In genomic region chr16:78761427-78761826, GRCh38 we compare ENCODE assay signal across 12 cellular contexts.
DNase-seq lines count a peak whose midpoint lies in the region; ATAC-seq and TF ChIP-seq lines count a peak whose summit lies in the region.
"Had no signal": no experiment of that assay in that cellular context is flagged by ENCODE, and none has a peak within 500 bp of the region (broad histone marks: within the 10 kb centered on the region; RNA-seq: fewer than 3 reads in every experiment).

No MANE protein-coding gene starts in this region.

- no peak for TF ChIP-seq CTCF in GM10266 (IDR thresholded peaks at IDR 0.05; ENCODE audit: control insufficient read depth, insufficient read depth, low read depth, missing control alignments)
- TF ChIP-seq CTCF in thyroid gland (IDR thresholded peaks at IDR 0.05): no peak
- no peak for TF ChIP-seq CTCF in nephron progenitor cell (IDR thresholded peaks at IDR 0.05)
- TF ChIP-seq CTCF in esophagus muscularis mucosa (IDR thresholded peaks at IDR 0.05): no peak

- no peaks in the 10 kb centered on the region for H3K36me3 Mint-ChIP-seq in nephron progenitor cell (ENCODE audit: low read depth)
- H3K36me3 Mint-ChIP-seq: IgD-negative memory B cell had no signal

- H3K36me3 ChIP-seq in thyroid gland (no peaks in the 10 kb centered on the region), esophagus muscularis mucosa (no peaks in the 10 kb centered on the region)

- H3K4me1 Mint-ChIP-seq in nephron progenitor cell: peaks cover 9% of the 10 kb centered on the region
- H3K4me1 Mint-ChIP-seq: neural crest cell had no signal

- TF ChIP-seq EP300 in esophagus muscularis mucosa (IDR thresholded peaks at IDR 0.05): no peak

- intact Hi-C loops in thyroid gland (cut with DNase I): no loop called here
- intact Hi-C loops in esophagus muscularis mucosa (cut with DNase I): loop anchor here (5.0 kb wide), 1 partner anchor 254 kb away; no protein-coding TSS in a partner anchor

- H3K4me1 ChIP-seq in thyroid gland: peaks cover 0 to 5% of the 10 kb centered on the region in 2 donors
- peaks cover 0 to 10% (median 1%) of the 10 kb centered on the region in 4 donors for H3K4me1 ChIP-seq in esophagus muscularis mucosa

- DNase-seq in GM10266 (ENCODE audit: extremely low spot score) (peak; percentile 18), thyroid gland (no peak), nephron progenitor cell (no peak), esophagus muscularis mucosa (ENCODE audit: extremely low spot score) (no peak), erythroblast (lab: John Stamatoyannopoulos, UW) (no peak)
- DNase-seq: NCI-H526 treated with DMSO at 0.1 percent for 48 hours had no signal

- H3K4me3 Mint-ChIP-seq in nephron progenitor cell: no peak overlapping the region
- H3K4me3 Mint-ChIP-seq: activated naive CD8-positive, alpha-beta T cell; neural crest cell had no signal

- 85 to 87% methylated on average over 5 of the region's 5 CpGs for WGBS in thyroid gland, 2 donors
- WGBS in esophagus muscularis mucosa: 83% methylated on average over 5 of the region's 5 CpGs

- H3K27me3 Mint-ChIP-seq in nephron progenitor cell (ENCODE audit: low read depth, poor library complexity): no peaks in the 10 kb centered on the region
- H3K27me3 Mint-ChIP-seq: activated naive CD8-positive, alpha-beta T cell; IgD-negative memory B cell had no signal

- ATAC-seq in GM19043 (IDR thresholded peaks at IDR 0.05; ENCODE audit: low read depth, unreplicated experiment): peak; percentile 70
- ATAC-seq in HG02798 (IDR thresholded peaks at IDR 0.05; ENCODE audit: poor library complexity, unreplicated experiment): peak; percentile 91
- peak; percentile 79 for ATAC-seq in HG03565 (IDR thresholded peaks at IDR 0.05; ENCODE audit: unreplicated experiment)

- no peaks in the 10 kb centered on the region for H3K9me3 Mint-ChIP-seq in nephron progenitor cell
- H3K9me3 Mint-ChIP-seq: IgD-negative memory B cell, neural crest cell had no signal

- H3K27ac Mint-ChIP-seq in nephron progenitor cell: no peak overlapping the region
- H3K27ac Mint-ChIP-seq: activated naive CD8-positive, alpha-beta T cell; IgD-negative memory B cell had no signal

- no peak for TF ChIP-seq POLR2A in thyroid gland (IDR thresholded peaks at IDR 0.05)
- TF ChIP-seq POLR2A in esophagus muscularis mucosa (IDR thresholded peaks at IDR 0.05; ENCODE audit: low read depth): no peak
- TF ChIP-seq POLR2A in erythroblast (IDR thresholded peaks at IDR 0.05; ENCODE audit: low read length): no peak

- no peaks in the 10 kb centered on the region for H3K27me3 ChIP-seq in thyroid gland
- H3K27me3 ChIP-seq in esophagus muscularis mucosa: no peaks in the 10 kb centered on the region

- H3K27ac ChIP-seq in thyroid gland (no peak overlapping the region), esophagus muscularis mucosa (replicated peaks in 1 of 4) (no peak overlapping the region)

- no peaks in the 10 kb centered on the region for H3K9me3 ChIP-seq in thyroid gland
- H3K9me3 ChIP-seq in esophagus muscularis mucosa: no peaks in the 10 kb centered on the region

- H3K4me3 ChIP-seq in thyroid gland (replicated peaks in 1 of 3): no peak overlapping the region
- no peak overlapping the region for H3K4me3 ChIP-seq in esophagus muscularis mucosa
